In genomic region chr2:70685771-70686171, GRCh38 we compare ENCODE assay signal across 14 cellular contexts.
A peak's percentile ranks its signal among the peaks of the same experiment; 100 is the strongest.
DNase-seq lines count a peak whose midpoint lies in the region; ATAC-seq and TF ChIP-seq lines count a peak whose summit lies in the region.
"Had no signal": no experiment of that assay in that cellular context is flagged by ENCODE, and none has a peak within 500 bp of the region (broad histone marks: within the 10 kb centered on the region; RNA-seq: fewer than 3 reads in every experiment).

No MANE protein-coding gene starts in this region.

- no peaks in the 10 kb centered on the region for H3K27me3 Mint-ChIP-seq in H9 (ENCODE audit: low read depth)

- no peak overlapping the region for H4K8ac ChIP-seq in H9 (replicated peaks; ENCODE audit: insufficient read length, low read depth, low read length)

- H3K9me3 ChIP-seq in H9 (ENCODE audit: control insufficient read depth, low read depth, low read length) = no peaks in the 10 kb centered on the region
- H3K9me3 ChIP-seq: prostate gland had no signal

- DNase-seq in H9 = peak; percentile 4
- DNase-seq in NCI-H187 (lab: John Stamatoyannopoulos, UW) = peak; percentile 42 to 78
- DNase-seq in caudate nucleus (lab: John Stamatoyannopoulos, UW) = peak in 37 of 61 donors; percentile 8 to 98 (median 41)
- peak; percentile 66 for DNase-seq in retina
- DNase-seq in NOMO-1 treated with DMSO at 0.1 percent for 48 hours (lab: John Stamatoyannopoulos, UW; ENCODE audit: unreplicated experiment) = no peak
- DNase-seq: activated T-cell treated with anti-CD3 and anti-CD28 coated beads, Interleukin-2, amount 50 U/mL, for 72 hours; DMS153; midbrain; SJCRH30; stimulated activated CD4-positive, alpha-beta T cell treated with anti-CD3 and anti-CD28 coated beads, Interleukin-4, amount 100 ng/mL, for 24 hours had no signal

- H3K4me3 Mint-ChIP-seq in H9 = no peak overlapping the region
- H3K4me3 Mint-ChIP-seq: activated T-cell treated with anti-CD3 and anti-CD28 coated beads, Interleukin-2, amount 50 U/mL, for 72 hours had no signal

- H3K4me2 ChIP-seq in H9 (ENCODE audit: insufficient read depth, insufficient read length, low read length) = no peak overlapping the region

- TF ChIP-seq CTCF in H9 (conservative IDR thresholded peaks at IDR 0.05) = no peak

- no peak overlapping the region for H2BK5ac ChIP-seq in H9 (ENCODE audit: insufficient read length, low read length)

- no peak overlapping the region for H2BK120ac ChIP-seq in H9 (ENCODE audit: low read depth, low read length, poor library complexity, severe bottlenecking)

- peaks cover 7 to 11% of the 10 kb centered on the region in 2 experiments for H3K4me1 Mint-ChIP-seq in H9

- H3K79me2 ChIP-seq in H9 (ENCODE audit: insufficient read depth, low read length) = no peaks in the 10 kb centered on the region

- peak overlapping the region in 2 of 3 experiments; percentile 14; a peak in 2 of 7 replicates for H3K27ac Mint-ChIP-seq in H9
- H3K27ac Mint-ChIP-seq: activated T-cell treated with anti-CD3 and anti-CD28 coated beads, Interleukin-2, amount 50 U/mL, for 72 hours had no signal

- H3K4ac ChIP-seq in H9 (ENCODE audit: low read depth, low read length) = no peak overlapping the region

- no peak overlapping the region for H3K23ac ChIP-seq in H9 (ENCODE audit: insufficient read length, low read depth, low read length)

- no peak overlapping the region for H3K9ac ChIP-seq in H9 (ENCODE audit: extremely low read depth, insufficient read length, low read length)

- H3T11ph ChIP-seq in H9 (ENCODE audit: low read length) = no peak overlapping the region

- no peaks in the 10 kb centered on the region for H3K79me1 ChIP-seq in H9 (ENCODE audit: insufficient read depth, low read depth, low read length, poor library complexity, severe bottlenecking)

- peaks cover 44 to 84% (median 63%) of the 10 kb centered on the region in 3 experiments; a peak in 6 of 7 replicates for H3K36me3 Mint-ChIP-seq in H9 (ENCODE audit: insufficient read depth in 1 of 3, low read depth in 3 of 3)

- no peak overlapping the region for H3K56ac ChIP-seq in H9 (ENCODE audit: insufficient read length, low read depth, low read length)

- H3K9me3 Mint-ChIP-seq in H9 = no peaks in the 10 kb centered on the region
- H3K9me3 Mint-ChIP-seq: activated T-cell treated with anti-CD3 and anti-CD28 coated beads, Interleukin-2, amount 50 U/mL, for 72 hours had no signal

- H2AFZ ChIP-seq in H9 (ENCODE audit: low read length) = no peak overlapping the region

- H2BK12ac ChIP-seq in H9 (ENCODE audit: insufficient read length, low read depth, low read length) = no peak overlapping the region

- peaks cover 5% of the 10 kb centered on the region; the same call in 1 of the 2 replicates for H3K4me1 ChIP-seq in H9 (ENCODE audit: insufficient read depth, low read length)
- H3K4me1 ChIP-seq: prostate gland had no signal

- H2BK20ac ChIP-seq in H9 (ENCODE audit: low read depth, low read length, poor library complexity, severe bottlenecking) = no peak overlapping the region

- H3K27me3 ChIP-seq in H9 (ENCODE audit: insufficient read depth, low read length) = no peaks in the 10 kb centered on the region

- no peak overlapping the region for H2BK15ac ChIP-seq in H9 (ENCODE audit: low read depth, low read length)

- H4K91ac ChIP-seq in H9 (ENCODE audit: insufficient read length, low read depth, low read length) = no peak overlapping the region

- H3K23me2 ChIP-seq in H9 (ENCODE audit: insufficient read length, low read depth, low read length, poor library complexity, severe bottlenecking) = no peaks in the 10 kb centered on the region

- no peaks in the 10 kb centered on the region for H4K20me1 ChIP-seq in H9 (ENCODE audit: control insufficient read depth, insufficient read depth, insufficient read length)

- no peak overlapping the region for H3K14ac ChIP-seq in H9 (ENCODE audit: insufficient read depth, low read length)

- no peak overlapping the region for H3K18ac ChIP-seq in H9 (ENCODE audit: insufficient read length, low read depth, low read length)

- no CpG with 5 or more reads among the region's 6 CpGs for WGBS in H9 (ENCODE audit: extremely low coverage, insufficient read length, low lambda C conversion rate)

- ATAC-seq in GM18517 (IDR thresholded peaks at IDR 0.05; ENCODE audit: unreplicated experiment) (no peak), GM18498 (IDR thresholded peaks at IDR 0.05; ENCODE audit: unreplicated experiment) (no peak)
- ATAC-seq: activated T-cell treated with anti-CD3 and anti-CD28 coated beads, Interleukin-2, amount 50 U/mL, for 72 hours; GM12878 had no signal

- H3K27ac ChIP-seq in H9 (ENCODE audit: insufficient read length, low read depth, low read length) (no peak overlapping the region), caudate nucleus (ENCODE audit: low read depth, low read length) (peak overlapping the region; percentile 80)
- H3K27ac ChIP-seq: prostate gland, SJCRH30 had no signal

- H2AK5ac ChIP-seq in H9 (ENCODE audit: insufficient read length, low read length) = no peak overlapping the region

- no peak overlapping the region for H4K5ac ChIP-seq in H9 (ENCODE audit: insufficient read length, low read depth, low read length)
